Comparison of ENCODE assay signal across 7 cellular contexts in genomic region chr3:11236588-11237461, GRCh38. TPM values are rescaled to one million over a fixed set of nuclear protein-coding genes. Genes with fewer than 3 reads are reported as not detected.
A peak's percentile ranks its signal among the peaks of the same experiment; 100 is the strongest.
DNase-seq lines count a peak whose midpoint lies in the region; TF ChIP-seq lines count a peak whose summit lies in the region.

No MANE protein-coding gene starts in this region.

- in situ Hi-C loops in GM13976 (cut with MboI; ENCODE audit: low sequenced_read_pairs, unreplicated experiment), result loop anchor here (10.0 kb wide), 1 partner anchor 98 kb away; no protein-coding TSS in a partner anchor

- DNase-seq in GM13976 (ENCODE audit: low spot score) (peak; percentile 73), LoVo (ENCODE audit: low spot score) (peak; percentile 56), T-helper 1 cell (peak; percentile 37 to 74 (median 61)), ascending aorta (ENCODE audit: low spot score in 2 of 2) (no peak), iPS-NIHi11 (ENCODE audit: low spot score) (peak; percentile 82), mesenteric fat pad (ENCODE audit: low spot score) (no peak)
- DNase-seq in stimulated activated CD4-positive, alpha-beta T cell treated with anti-CD3 and anti-CD28 coated beads, Interleukin-1b, Interleukin-23, amount 100 ng/mL, for 48 hours, result peak; percentile 80

- TF ChIP-seq CTCF in GM13976 (IDR thresholded peaks at IDR 0.05; ENCODE audit: borderline replicate concordance, control extremely low read depth, extremely low read depth, insufficient read depth, missing control alignments), result peak; percentile 62
- peak in 2 of 3 experiments; percentile 36 to 67 for TF ChIP-seq CTCF in ascending aorta (IDR thresholded peaks at IDR 0.05)

- H3K9me3 ChIP-seq in ascending aorta, result no peaks in the 10 kb centered on the region

- H3K4me1 ChIP-seq in ascending aorta, result no peaks in the 10 kb centered on the region

- H3K27me3 ChIP-seq in ascending aorta, result no peaks in the 10 kb centered on the region

- H3K27ac ChIP-seq in ascending aorta, result no peak overlapping the region

- peaks cover 0 to 4% of the 10 kb centered on the region in 2 donors for H3K36me3 ChIP-seq in ascending aorta

- intact Hi-C loops in ascending aorta (cut with DNase I), result no loop called here

- no peak overlapping the region for H3K4me3 ChIP-seq in ascending aorta

RNA-seq across cellular contexts. Expression of gene ATG7, which starts 35.4 kb away (rescaled TPM):
- total RNA-seq in ascending aorta (48.5 TPM), mesenteric fat pad (48.0 TPM)

Comparison
In these comparisons a context has a peak if more than half of its experiments do, and no peak if none do; other contexts are left out.
1. DNase-seq: peak in GM13976 (single experiment), LoVo (single experiment), T-helper 1 cell (5 of 5), iPS-NIHi11 (single experiment) and stimulated activated CD4-positive, alpha-beta T cell treated with anti-CD3 and anti-CD28 coated beads, Interleukin-1b, Interleukin-23, amount 100 ng/mL, for 48 hours (single experiment); none in ascending aorta (0 of 2) and mesenteric fat pad (single experiment).